ENCODE assay signal across 35 cellular contexts in genomic region chr13:19060311-19061002, GRCh38.
"Had no signal": no experiment of that assay in that cellular context is flagged by ENCODE, and none has a peak within 500 bp of the region (broad histone marks: within the 10 kb centered on the region; RNA-seq: fewer than 3 reads in every experiment).

No MANE protein-coding gene starts in this region.

- DNase-seq: Karpas-422, Kasumi-1, MG63, MM.1S, MV-4-11, NCI-H1048, NCI-H1092, NCI-H1092 treated with DMSO at 0.1 percent for 48 hours, NCI-H1105, NCI-H1105 treated with DMSO at 0.1 percent for 48 hours, NCI-H1417, NCI-H1417 treated with DMSO at 0.1 percent for 48 hours, NCI-H1436, NCI-H1436 treated with DMSO at 0.1 percent for 48 hours, NCI-H146, NCI-H1694, NCI-H1694 treated with DMSO at 0.1 percent for 48 hours, NCI-H187, NCI-H187 treated with DMSO at 0.1 percent for 48 hours, NCI-H1930, NCI-H2029, NCI-H2029 treated with DMSO at 0.1 percent for 48 hours, NCI-H2081, NCI-H2081 treated with DMSO at 0.1 percent for 48 hours, NCI-H2107, NCI-H2171, NCI-H2171 treated with DMSO at 0.1 percent for 48 hours, NCI-H2227 treated with DMSO at 0.1 percent for 48 hours, NCI-H226, NCI-H345, NCI-H446, NCI-H446 treated with DMSO at 0.1 percent for 48 hours, NCI-H510A, NCI-H510A treated with DMSO at 0.1 percent for 48 hours, NCI-H524 had no signal

- H3K4me3 ChIP-seq: MG63 had no signal

- H3K27me3 ChIP-seq: MG63 had no signal

- H3K36me3 ChIP-seq: MG63 had no signal

- H3K9me3 ChIP-seq: MG63 had no signal
